2 cellular contexts compared by ENCODE assay signal in the genomic region with DNA sequence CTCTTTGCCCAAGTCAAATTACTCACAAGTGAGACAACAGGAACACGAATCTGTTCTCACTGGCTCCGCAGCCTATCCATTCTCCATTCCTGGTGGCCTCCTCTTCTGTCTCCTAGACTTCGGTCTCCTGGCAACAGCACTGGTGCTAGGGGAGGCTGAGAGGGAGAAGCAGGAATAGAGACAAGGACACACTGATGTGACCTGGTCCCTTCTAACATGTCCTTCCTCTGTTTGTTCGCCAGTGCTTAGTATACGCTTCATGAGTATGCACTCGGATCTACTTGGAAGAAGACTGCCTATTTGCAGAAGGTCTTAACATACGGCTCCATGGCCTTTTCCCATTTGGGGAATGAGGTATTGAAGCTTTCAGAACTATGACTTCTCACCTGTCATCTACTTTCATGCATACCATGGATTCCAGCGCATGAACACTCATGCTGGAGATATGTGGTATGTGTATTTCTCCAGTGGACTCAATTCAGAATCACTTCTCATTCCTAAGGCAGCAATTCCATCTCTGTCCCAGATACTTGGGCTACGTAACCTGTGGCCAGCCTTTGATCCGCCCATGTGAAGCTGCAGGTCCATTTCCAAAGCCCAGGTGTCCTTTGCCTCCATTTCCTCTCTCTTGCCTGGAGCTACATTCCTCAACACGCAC.
TF ChIP-seq lines count a peak whose summit lies in the region.

No MANE protein-coding gene starts in this region.

TF ChIP-seq in SK-N-SH treated with all-trans-retinoic acid at 6 μM for 48 hours, 23 proteins besides CTCF, POLR2A, EP300 and RAD21:
- TF ChIP-seq CSRNP3 (CRISPR knock-in tag; IDR thresholded peaks at IDR 0.05) (no peak), CSDC2 (CRISPR knock-in tag; IDR thresholded peaks at IDR 0.05) (no peak), ZNF70 (CRISPR knock-in tag; IDR thresholded peaks at IDR 0.05) (no peak), TCF4 (CRISPR knock-in tag; IDR thresholded peaks at IDR 0.05; ENCODE audit: borderline replicate concordance) (no peak), ZNF8 (CRISPR knock-in tag; IDR thresholded peaks at IDR 0.05) (no peak)
- TF ChIP-seq, protein P1, sequence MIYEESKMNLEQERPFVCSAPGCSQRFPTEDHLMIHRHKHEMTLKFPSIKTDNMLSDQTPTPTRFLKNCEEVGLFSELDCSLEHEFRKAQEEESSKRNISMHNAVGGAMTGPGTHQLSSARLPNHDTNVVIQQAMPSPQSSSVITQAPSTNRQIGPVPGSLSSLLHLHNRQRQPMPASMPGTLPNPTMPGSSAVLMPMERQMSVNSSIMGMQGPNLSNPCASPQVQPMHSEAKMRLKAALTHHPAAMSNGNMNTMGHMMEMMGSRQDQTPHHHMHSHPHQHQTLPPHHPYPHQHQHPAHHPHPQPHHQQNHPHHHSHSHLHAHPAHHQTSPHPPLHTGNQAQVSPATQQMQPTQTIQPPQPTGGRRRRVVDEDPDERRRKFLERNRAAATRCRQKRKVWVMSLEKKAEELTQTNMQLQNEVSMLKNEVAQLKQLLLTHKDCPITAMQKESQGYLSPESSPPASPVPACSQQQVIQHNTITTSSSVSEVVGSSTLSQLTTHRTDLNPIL (CRISPR knock-in tag; IDR thresholded peaks at IDR 0.05; ENCODE audit: low read depth): no peak
TF ChIP-seq in SK-N-SH treated with all-trans-retinoic acid at 6 μM for 48 hours: peak in this region for 0.

TF ChIP-seq in SK-N-SH, 30 proteins besides CTCF, POLR2A, EP300 and RAD21:
- TF ChIP-seq, protein P2, sequence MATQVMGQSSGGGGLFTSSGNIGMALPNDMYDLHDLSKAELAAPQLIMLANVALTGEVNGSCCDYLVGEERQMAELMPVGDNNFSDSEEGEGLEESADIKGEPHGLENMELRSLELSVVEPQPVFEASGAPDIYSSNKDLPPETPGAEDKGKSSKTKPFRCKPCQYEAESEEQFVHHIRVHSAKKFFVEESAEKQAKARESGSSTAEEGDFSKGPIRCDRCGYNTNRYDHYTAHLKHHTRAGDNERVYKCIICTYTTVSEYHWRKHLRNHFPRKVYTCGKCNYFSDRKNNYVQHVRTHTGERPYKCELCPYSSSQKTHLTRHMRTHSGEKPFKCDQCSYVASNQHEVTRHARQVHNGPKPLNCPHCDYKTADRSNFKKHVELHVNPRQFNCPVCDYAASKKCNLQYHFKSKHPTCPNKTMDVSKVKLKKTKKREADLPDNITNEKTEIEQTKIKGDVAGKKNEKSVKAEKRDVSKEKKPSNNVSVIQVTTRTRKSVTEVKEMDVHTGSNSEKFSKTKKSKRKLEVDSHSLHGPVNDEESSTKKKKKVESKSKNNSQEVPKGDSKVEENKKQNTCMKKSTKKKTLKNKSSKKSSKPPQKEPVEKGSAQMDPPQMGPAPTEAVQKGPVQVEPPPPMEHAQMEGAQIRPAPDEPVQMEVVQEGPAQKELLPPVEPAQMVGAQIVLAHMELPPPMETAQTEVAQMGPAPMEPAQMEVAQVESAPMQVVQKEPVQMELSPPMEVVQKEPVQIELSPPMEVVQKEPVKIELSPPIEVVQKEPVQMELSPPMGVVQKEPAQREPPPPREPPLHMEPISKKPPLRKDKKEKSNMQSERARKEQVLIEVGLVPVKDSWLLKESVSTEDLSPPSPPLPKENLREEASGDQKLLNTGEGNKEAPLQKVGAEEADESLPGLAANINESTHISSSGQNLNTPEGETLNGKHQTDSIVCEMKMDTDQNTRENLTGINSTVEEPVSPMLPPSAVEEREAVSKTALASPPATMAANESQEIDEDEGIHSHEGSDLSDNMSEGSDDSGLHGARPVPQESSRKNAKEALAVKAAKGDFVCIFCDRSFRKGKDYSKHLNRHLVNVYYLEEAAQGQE (IDR thresholded peaks at IDR 0.05; ENCODE audit: low read depth, low read length): no peak
- TF ChIP-seq SMC3 (IDR thresholded peaks at IDR 0.05; ENCODE audit: low read depth, low read length) (no peak), POLR2AphosphoS5 (IDR thresholded peaks at IDR 0.05; ENCODE audit: low read depth, low read length) (no peak), NRF1 (IDR thresholded peaks at IDR 0.05; ENCODE audit: low read depth, low read length) (no peak), ZBTB33 (IDR thresholded peaks at IDR 0.05; ENCODE audit: borderline replicate concordance, low read depth) (no peak), FOXM1 (IDR thresholded peaks at IDR 0.05; ENCODE audit: low read depth) (no peak), TCF12 (IDR thresholded peaks at IDR 0.05) (no peak), TAF1 (IDR thresholded peaks at IDR 0.05; ENCODE audit: borderline replicate concordance, low read depth, low read length) (no peak), NFIC (IDR thresholded peaks at IDR 0.05; ENCODE audit: borderline replicate concordance) (no peak), MAX (IDR thresholded peaks at IDR 0.05; ENCODE audit: low read depth) (no peak)
- TF ChIP-seq, protein P3, sequence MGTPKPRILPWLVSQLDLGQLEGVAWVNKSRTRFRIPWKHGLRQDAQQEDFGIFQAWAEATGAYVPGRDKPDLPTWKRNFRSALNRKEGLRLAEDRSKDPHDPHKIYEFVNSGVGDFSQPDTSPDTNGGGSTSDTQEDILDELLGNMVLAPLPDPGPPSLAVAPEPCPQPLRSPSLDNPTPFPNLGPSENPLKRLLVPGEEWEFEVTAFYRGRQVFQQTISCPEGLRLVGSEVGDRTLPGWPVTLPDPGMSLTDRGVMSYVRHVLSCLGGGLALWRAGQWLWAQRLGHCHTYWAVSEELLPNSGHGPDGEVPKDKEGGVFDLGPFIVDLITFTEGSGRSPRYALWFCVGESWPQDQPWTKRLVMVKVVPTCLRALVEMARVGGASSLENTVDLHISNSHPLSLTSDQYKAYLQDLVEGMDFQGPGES (IDR thresholded peaks at IDR 0.05; ENCODE audit: low read depth, low read length): no peak
